20 cellular contexts compared by ENCODE assay signal in the genomic region with DNA sequence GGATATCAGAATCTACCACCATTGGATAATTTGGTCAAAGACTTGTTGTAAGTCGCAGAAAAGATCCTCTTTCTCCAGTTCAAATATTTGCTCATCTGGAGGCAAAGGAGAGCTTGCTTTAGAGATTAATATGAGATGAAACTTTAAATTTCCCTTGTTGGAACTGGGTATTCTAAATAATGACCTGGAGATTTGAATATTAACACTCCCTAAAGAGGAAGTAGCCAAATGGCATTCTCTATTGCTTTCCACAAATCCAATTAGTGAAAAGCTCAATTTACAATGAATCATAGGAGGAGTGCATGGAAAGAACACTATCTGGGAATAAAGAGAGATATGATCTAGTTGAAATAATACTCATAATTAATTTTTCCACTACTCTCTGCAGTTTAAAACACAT.
DNase-seq lines count a peak whose midpoint lies in the region; FAIRE-seq and TF ChIP-seq lines count a peak whose summit lies in the region.
"Had no signal": no experiment of that assay in that cellular context is flagged by ENCODE, and none has a peak within 500 bp of the region (broad histone marks: within the 10 kb centered on the region; RNA-seq: fewer than 3 reads in every experiment).

No MANE protein-coding gene starts in this region.

- TF ChIP-seq CTCF in mammary epithelial cell (conservative IDR thresholded peaks at IDR 0.05 in 1 of 2, IDR thresholded peaks at IDR 0.05 in 1 of 2; ENCODE audit: extremely low read depth in 1 of 2, insufficient read depth in 1 of 2, low read depth in 1 of 2, low read length in 2 of 2) (no peak), breast epithelium (IDR thresholded peaks at IDR 0.05) (no peak), OCI-LY3 (IDR thresholded peaks at IDR 0.05; ENCODE audit: low read depth, low read length) (no peak), keratinocyte (optimal IDR thresholded peaks at IDR 0.05 in 1 of 3, IDR thresholded peaks at IDR 0.05 in 1 of 3, conservative IDR thresholded peaks at IDR 0.05 in 1 of 3; ENCODE audit: extremely low read depth in 1 of 3, insufficient read depth in 2 of 3, low read length in 3 of 3) (no peak), esophagus squamous epithelium (IDR thresholded peaks at IDR 0.05) (no peak)

- DNase-seq in mammary epithelial cell: no peak
- no peak for DNase-seq in breast epithelium (ENCODE audit: low spot score in 2 of 2)
- no peak for DNase-seq in keratinocyte (ENCODE audit: low read depth, low spot score)
- DNase-seq in esophagus squamous epithelium (lab: John Stamatoyannopoulos, UW): no peak
- DNase-seq in mesendoderm: no peak
- DNase-seq: 8988T; C1 segment of cervical spinal cord; Calu3; CD4-positive, alpha-beta memory T cell; COR-L47; DMS53; DMS79 treated with DMSO at 0.1 percent for 48 hours; GF-D8; GOT3; HFFc6 had no signal

- H3K27ac ChIP-seq in mammary epithelial cell (ENCODE audit: insufficient read depth, low read depth, low read length) (no peak overlapping the region), breast epithelium (no peak overlapping the region), OCI-LY3 (ENCODE audit: low read length) (no peak overlapping the region), keratinocyte (ENCODE audit: control insufficient read depth, insufficient read depth, low read length) (peak overlapping the region; percentile 71), esophagus squamous epithelium (no peak overlapping the region), mesendoderm (ENCODE audit: low read depth, low read length) (no peak overlapping the region)
- H3K27ac ChIP-seq: A549 had no signal

- no peak for FAIRE-seq in keratinocyte (lab: Jason Lieb, UNC)
- FAIRE-seq: A549, GM12891, GM18507 had no signal

- in situ Hi-C loops in mammary epithelial cell (cut with MboI; ENCODE audit: low sequenced_read_pairs in 2 of 2): no loop called here

- H2BK15ac ChIP-seq in mesendoderm (replicated peaks; ENCODE audit: low read depth): no peak overlapping the region

- no peak overlapping the region for H4K5ac ChIP-seq in mesendoderm (ENCODE audit: low read length)

- H3K4me1 ChIP-seq in mammary epithelial cell (ENCODE audit: insufficient read depth, low read length): peaks cover 17% of the 10 kb centered on the region
- H3K4me1 ChIP-seq in breast epithelium: no peaks in the 10 kb centered on the region
- peaks cover 51% of the 10 kb centered on the region for H3K4me1 ChIP-seq in OCI-LY3 (ENCODE audit: low read length)
- H3K4me1 ChIP-seq in keratinocyte (ENCODE audit: control insufficient read depth, extremely low read depth, insufficient read depth, low read length): peaks cover 22% of the 10 kb centered on the region
- no peaks in the 10 kb centered on the region for H3K4me1 ChIP-seq in esophagus squamous epithelium
- H3K4me1 ChIP-seq in mesendoderm (ENCODE audit: control insufficient read depth, low read depth, low read length): peaks cover 2% of the 10 kb centered on the region
- H3K4me1 ChIP-seq: A549, HAP-1 had no signal

- H2BK120ac ChIP-seq in mesendoderm (ENCODE audit: low read depth, low read length): no peak overlapping the region

- no peaks in the 10 kb centered on the region for H3K9me1 ChIP-seq in keratinocyte (ENCODE audit: control insufficient read depth, extremely low read depth, insufficient read depth, low read length)

- intact Hi-C loops in mammary epithelial cell (cut with micrococcal nuclease) (no loop called here), breast epithelium (cut with DNase I; ENCODE audit: low total_unique reads) (no loop called here), esophagus squamous epithelium (cut with DNase I) (no loop called here)

- H3K23ac ChIP-seq in mesendoderm (ENCODE audit: low read length): no peak overlapping the region

- no peak overlapping the region for H3K18ac ChIP-seq in mesendoderm (ENCODE audit: low read length)

- H3K4ac ChIP-seq in mesendoderm (ENCODE audit: low read depth, low read length): no peak overlapping the region

- H2AK5ac ChIP-seq in mesendoderm (ENCODE audit: low read length): no peak overlapping the region

- H3K4me2 ChIP-seq in mammary epithelial cell (ENCODE audit: insufficient read depth, low read depth, low read length): peak overlapping the region; percentile 37
- H3K4me2 ChIP-seq in OCI-LY3 (ENCODE audit: low read length): peak overlapping the region; percentile 58
- H3K4me2 ChIP-seq in keratinocyte (ENCODE audit: control insufficient read depth, extremely low read depth, insufficient read depth, low read depth, low read length): peak overlapping the region; percentile 88
- H3K4me2 ChIP-seq in mesendoderm (ENCODE audit: low read length): no peak overlapping the region
- H3K4me2 ChIP-seq: A549 had no signal

- H2BK5ac ChIP-seq in mesendoderm (ENCODE audit: low read length): no peak overlapping the region

- no peak overlapping the region for H2AFZ ChIP-seq in mammary epithelial cell (ENCODE audit: low read depth, low read length)
- H2AFZ ChIP-seq in OCI-LY3 (ENCODE audit: low read depth, low read length): no peak overlapping the region
- no peak overlapping the region for H2AFZ ChIP-seq in keratinocyte (ENCODE audit: control insufficient read depth, low read length)

- no peak overlapping the region for H3K56ac ChIP-seq in mesendoderm (ENCODE audit: low read length)

- no peaks in the 10 kb centered on the region for H3K9me3 ChIP-seq in mammary epithelial cell (replicated peaks; ENCODE audit: insufficient read depth, low read length)
- no peaks in the 10 kb centered on the region for H3K9me3 ChIP-seq in breast epithelium
- peaks cover 10% of the 10 kb centered on the region; the same call in 1 of the 2 replicates for H3K9me3 ChIP-seq in OCI-LY3 (ENCODE audit: insufficient read depth, low read length)
- H3K9me3 ChIP-seq in keratinocyte (ENCODE audit: control insufficient read depth, low read depth, low read length): no peaks in the 10 kb centered on the region
- H3K9me3 ChIP-seq in esophagus squamous epithelium: no peaks in the 10 kb centered on the region
- H3K9me3 ChIP-seq: A549, HAP-1 had no signal

- WGBS in mammary epithelial cell (ENCODE audit: low coverage, missing lambda C conversion rate): 100% methylated on average over 1 of the region's 1 CpG
- 84 to 90% methylated on average over 1 of the region's 1 CpG for WGBS in esophagus squamous epithelium, 2 donors
- WGBS in mesendoderm (ENCODE audit: extremely low coverage, insufficient coverage, low lambda C conversion rate): no CpG with 5 or more reads among the region's 1 CpG

- H4K8ac ChIP-seq in mesendoderm (ENCODE audit: low read depth, low read length): no peak overlapping the region

- H3K36me3 ChIP-seq in mammary epithelial cell (ENCODE audit: insufficient read depth, low read length) (no peaks in the 10 kb centered on the region), breast epithelium (no peaks in the 10 kb centered on the region), OCI-LY3 (replicated peaks; ENCODE audit: low read depth, low read length) (peaks cover 7% of the 10 kb centered on the region), keratinocyte (ENCODE audit: control insufficient read depth in 2 of 2, extremely low read depth in 1 of 2, insufficient read depth in 2 of 2, low read length in 2 of 2) (no peaks in the 10 kb centered on the region), esophagus squamous epithelium (no peaks in the 10 kb centered on the region), mesendoderm (ENCODE audit: control insufficient read depth, insufficient read depth, low read length) (no peaks in the 10 kb centered on the region)
- H3K36me3 ChIP-seq: HAP-1 had no signal

- H4K20me1 ChIP-seq in mammary epithelial cell (ENCODE audit: insufficient read depth, low read length): no peaks in the 10 kb centered on the region
- no peaks in the 10 kb centered on the region for H4K20me1 ChIP-seq in OCI-LY3 (ENCODE audit: insufficient read depth, low read length)
- no peaks in the 10 kb centered on the region for H4K20me1 ChIP-seq in keratinocyte (ENCODE audit: control insufficient read depth, extremely low read depth, insufficient read depth, low read length)

- no peak for TF ChIP-seq POLR2A in breast epithelium (IDR thresholded peaks at IDR 0.05)
- TF ChIP-seq POLR2A in esophagus squamous epithelium (IDR thresholded peaks at IDR 0.05): no peak

- H3K79me2 ChIP-seq in mammary epithelial cell (ENCODE audit: insufficient read depth, low read length): no peaks in the 10 kb centered on the region
- H3K79me2 ChIP-seq in OCI-LY3 (ENCODE audit: low read length): no peaks in the 10 kb centered on the region
- H3K79me2 ChIP-seq in keratinocyte (ENCODE audit: control insufficient read depth, insufficient read depth, low read length): peaks cover 2% of the 10 kb centered on the region
- no peaks in the 10 kb centered on the region for H3K79me2 ChIP-seq in mesendoderm (ENCODE audit: control insufficient read depth, insufficient read depth, low read length)

- peak overlapping the region in 1 of 3 experiments; percentile 22 for H3K4me3 ChIP-seq in mammary epithelial cell (replicated peaks in 1 of 3; ENCODE audit: insufficient read depth in 1 of 3, low read depth in 2 of 3, low read length in 3 of 3)
- no peak overlapping the region for H3K4me3 ChIP-seq in breast epithelium
- peak overlapping the region; percentile 31 for H3K4me3 ChIP-seq in OCI-LY3 (ENCODE audit: low read length)
- peak overlapping the region; percentile 40 to 69 (median 66) for H3K4me3 ChIP-seq in keratinocyte (ENCODE audit: control insufficient read depth in 2 of 3, extremely low read depth in 1 of 3, insufficient read depth in 2 of 3, low read depth in 1 of 3, low read length in 3 of 3)
- no peak overlapping the region for H3K4me3 ChIP-seq in esophagus squamous epithelium
- no peak overlapping the region for H3K4me3 ChIP-seq in mesendoderm (ENCODE audit: low read length)
- H3K4me3 ChIP-seq: A549, HAP-1 had no signal

- H3K9ac ChIP-seq in mammary epithelial cell (ENCODE audit: insufficient read depth, low read length) (no peak overlapping the region), OCI-LY3 (ENCODE audit: low read length) (no peak overlapping the region), keratinocyte (ENCODE audit: control insufficient read depth, extremely low read depth, insufficient read depth, low read length) (no peak overlapping the region), mesendoderm (ENCODE audit: low read length) (no peak overlapping the region)

- BruUV-seq in mammary epithelial cell (replicated peaks; lab: Mats Ljungman, UMichigan): no TSS peak

- H3K79me1 ChIP-seq in mesendoderm (ENCODE audit: low read length): no peaks in the 10 kb centered on the region

- dilution Hi-C loops in mammary epithelial cell (cut with HindIII; ENCODE audit: low sequenced_read_pairs) (no loop called here), keratinocyte (cut with MboI; ENCODE audit: extremely low pct_ligation_motif_present, low sequenced_read_pairs) (no loop called here)

- CTCF ChIA-PET in mammary epithelial cell (lab: Charles Lee; ENCODE audit: low non-redundant PET): no interaction called here

- H3K27me3 ChIP-seq in mammary epithelial cell (ENCODE audit: insufficient read depth, low read length) (no peaks in the 10 kb centered on the region), breast epithelium (no peaks in the 10 kb centered on the region), OCI-LY3 (ENCODE audit: low read depth, low read length) (peaks cover 22% of the 10 kb centered on the region), keratinocyte (ENCODE audit: control insufficient read depth, extremely low read depth, insufficient read depth, low read length) (no peaks in the 10 kb centered on the region), esophagus squamous epithelium (no peaks in the 10 kb centered on the region), mesendoderm (ENCODE audit: insufficient read depth, low read length, poor library complexity) (no peaks in the 10 kb centered on the region)

Comparison
In these comparisons a context has a peak if more than half of its experiments do, and no peak if none do; other contexts are left out.
1. H3K4me3 ChIP-seq: peak in OCI-LY3 (single experiment) and keratinocyte (3 of 3); none in breast epithelium (0 of 3), esophagus squamous epithelium (0 of 4) and mesendoderm (single experiment).